ENCODE assay signal across 8 cellular contexts in the genomic region with DNA sequence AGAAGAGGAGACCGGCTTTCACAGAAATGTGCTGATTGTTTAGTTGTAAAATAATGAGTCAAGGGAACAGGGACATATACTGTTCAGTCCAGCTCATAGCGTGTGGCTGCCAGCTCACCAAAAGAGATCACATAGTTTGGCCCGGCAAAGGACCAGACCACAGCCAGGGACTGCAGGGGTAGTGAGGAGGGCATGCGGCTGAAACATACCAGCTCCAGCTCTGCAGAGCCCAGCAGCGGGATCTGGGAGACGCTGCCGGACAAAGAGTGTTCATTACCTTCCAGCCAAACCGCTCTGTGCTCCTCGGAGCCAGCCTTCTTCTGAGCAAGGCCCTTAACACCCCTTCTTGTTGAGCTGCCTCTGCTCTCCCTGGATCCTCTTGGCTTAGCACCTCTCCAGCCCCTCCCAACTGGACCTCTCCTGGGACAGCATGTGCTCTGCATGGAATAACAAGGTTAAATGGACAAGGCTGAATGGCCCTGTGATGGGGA.
DNase-seq lines count a peak whose midpoint lies in the region; ATAC-seq and TF ChIP-seq lines count a peak whose summit lies in the region.
"Had no signal": no experiment of that assay in that cellular context is flagged by ENCODE, and none has a peak within 500 bp of the region (broad histone marks: within the 10 kb centered on the region; RNA-seq: fewer than 3 reads in every experiment).

No MANE protein-coding gene starts in this region.

- H3K27me3 Mint-ChIP-seq in HFFc6 (ENCODE audit: insufficient read depth), result no peaks in the 10 kb centered on the region; the same call in 1 of the 2 replicates

- no peaks in the 10 kb centered on the region for H3K9me3 ChIP-seq in upper lobe of left lung
- H3K9me3 ChIP-seq: lower lobe of right lung had no signal

- H3K4me1 ChIP-seq in upper lobe of left lung, result no peaks in the 10 kb centered on the region
- H3K4me1 ChIP-seq: lower lobe of right lung had no signal

- H3K36me3 Mint-ChIP-seq in HFFc6 (ENCODE audit: low read depth), result no peaks in the 10 kb centered on the region

- WGBS in upper lobe of left lung, 2 donors, result 78 to 82% methylated on average over 7 to 9 of the region's 9 CpGs

- peak in 1 of 4 donors; percentile 5 for TF ChIP-seq EP300 in upper lobe of left lung (IDR thresholded peaks at IDR 0.05)

- H3K36me3 ChIP-seq in upper lobe of left lung, result no peaks in the 10 kb centered on the region
- H3K36me3 ChIP-seq: lower lobe of right lung had no signal

- no peaks in the 10 kb centered on the region for H3K27me3 ChIP-seq in upper lobe of left lung

- peak overlapping the region; percentile 76 for H3K4me3 Mint-ChIP-seq in HFFc6

- TF ChIP-seq CTCF in HFFc6 (IDR thresholded peaks at IDR 0.05), result no peak
- TF ChIP-seq CTCF in upper lobe of left lung (IDR thresholded peaks at IDR 0.05), result no peak
- no peak for TF ChIP-seq CTCF in GM20000 (IDR thresholded peaks at IDR 0.05; ENCODE audit: extremely low read depth, missing control alignments)

- H3K27ac Mint-ChIP-seq in HFFc6, result peak overlapping the region; percentile 94

- no peaks in the 10 kb centered on the region for H3K9me3 Mint-ChIP-seq in HFFc6

- DNase-seq in HFFc6 (peak; percentile 88), dedifferentiated amniotic fluid mesenchymal stem cell (ENCODE audit: extremely low spot score) (peak; percentile 73), midbrain (lab: John Stamatoyannopoulos, UW) (peak; percentile 43), upper lobe of left lung (peak; percentile 9 to 21), T-helper 1 cell (no peak), GM20000 (ENCODE audit: low spot score) (no peak)
- DNase-seq: lower lobe of right lung had no signal

- no peak overlapping the region for H3K4me3 ChIP-seq in upper lobe of left lung
- H3K4me3 ChIP-seq: lower lobe of right lung had no signal

- TF ChIP-seq POLR2A in upper lobe of left lung (IDR thresholded peaks at IDR 0.05), result no peak

- ATAC-seq in upper lobe of left lung (ENCODE audit: low FRiP score in 2 of 2) (peak in 1 of 2 donors; percentile 83), HG03378 (IDR thresholded peaks at IDR 0.05; ENCODE audit: unreplicated experiment) (no peak)
- ATAC-seq: lower lobe of right lung had no signal

- peaks cover 30% of the 10 kb centered on the region for H3K4me1 Mint-ChIP-seq in HFFc6 (ENCODE audit: low read depth)

- no peak overlapping the region for H3K27ac ChIP-seq in upper lobe of left lung
- H3K27ac ChIP-seq: lower lobe of right lung had no signal

Comparison
In these comparisons a context has a peak if more than half of its experiments do, and no peak if none do; other contexts are left out.
1. DNase-seq: peak in HFFc6 (single experiment), dedifferentiated amniotic fluid mesenchymal stem cell (single experiment), midbrain (single experiment) and upper lobe of left lung (2 of 2); none in T-helper 1 cell (0 of 5) and GM20000 (single experiment).